In genomic region chr2:223896751-223897320, GRCh38 we compare ENCODE assay signal across 9 cellular contexts. TPM values are rescaled to one million over a fixed set of nuclear protein-coding genes. Genes with fewer than 3 reads are reported as not detected.
A peak's percentile ranks its signal among the peaks of the same experiment; 100 is the strongest.
DNase-seq lines count a peak whose midpoint lies in the region; ATAC-seq and TF ChIP-seq lines count a peak whose summit lies in the region.
"Had no signal": no experiment of that assay in that cellular context is flagged by ENCODE, and none has a peak within 500 bp of the region (broad histone marks: within the 10 kb centered on the region; RNA-seq: fewer than 3 reads in every experiment).

No MANE protein-coding gene starts in this region.

- H3K27ac Mint-ChIP-seq in activated CD4-positive, alpha-beta T cell treated with anti-CD3 and anti-CD28 coated beads, Interleukin-2, amount 10 ng/mL, durations not matched to agents 7 days and 5 days: peak overlapping the region; percentile 54
- no peak overlapping the region for H3K27ac Mint-ChIP-seq in T-helper 17 cell

- no peak overlapping the region for H3K4me2 ChIP-seq in osteoblast (ENCODE audit: insufficient read depth, low read length)

- peaks cover 64% of the 10 kb centered on the region for H3K36me3 ChIP-seq in osteoblast (ENCODE audit: insufficient read depth, low read length)

- TF ChIP-seq CTCF in osteoblast (IDR thresholded peaks at IDR 0.05; ENCODE audit: extremely low read depth, low read depth, low read length): no peak

- no peaks in the 10 kb centered on the region for H3K9me3 Mint-ChIP-seq in activated CD4-positive, alpha-beta T cell treated with anti-CD3 and anti-CD28 coated beads, Interleukin-2, amount 10 ng/mL, durations not matched to agents 7 days and 5 days
- H3K9me3 Mint-ChIP-seq: naive thymus-derived CD8-positive, alpha-beta T cell had no signal

- peak; percentile 60 for ATAC-seq in HG02973 (IDR thresholded peaks at IDR 0.05; ENCODE audit: unreplicated experiment)
- ATAC-seq in T-helper 17 cell: peak; percentile 49
- ATAC-seq: naive thymus-derived CD8-positive, alpha-beta T cell had no signal

- H3K27me3 ChIP-seq in osteoblast (ENCODE audit: insufficient read depth, low read length): no peaks in the 10 kb centered on the region

- H2AFZ ChIP-seq in osteoblast (ENCODE audit: low read length): no peak overlapping the region

- peak; percentile 8 for DNase-seq in activated CD4-positive, alpha-beta T cell treated with anti-CD3 and anti-CD28 coated beads, Interleukin-2, amount 10 ng/mL, durations not matched to agents 7 days and 5 days
- no peak for DNase-seq in activated CD4-positive, alpha-beta T cell treated with anti-CD3 and anti-CD28 coated beads for 1 hour
- DNase-seq in T-helper 17 cell (no peak), osteoblast (ENCODE audit: insufficient read length, low spot score, missing footprints) (peak; percentile 47), anterior cingulate cortex (lab: John Stamatoyannopoulos, UW) (no peak), substantia nigra (lab: John Stamatoyannopoulos, UW) (no peak), NCI-H774 (lab: John Stamatoyannopoulos, UW) (no peak)

- no peaks in the 10 kb centered on the region for H3K9me3 ChIP-seq in T-helper 17 cell (ENCODE audit: control insufficient read depth, low read length, poor library complexity, severe bottlenecking)
- no peaks in the 10 kb centered on the region for H3K9me3 ChIP-seq in osteoblast (ENCODE audit: low read depth, low read length)

- H3K27me3 Mint-ChIP-seq in activated CD4-positive, alpha-beta T cell treated with anti-CD3 and anti-CD28 coated beads, Interleukin-2, amount 10 ng/mL, durations not matched to agents 7 days and 5 days: no peaks in the 10 kb centered on the region
- no peaks in the 10 kb centered on the region for H3K27me3 Mint-ChIP-seq in T-helper 17 cell
- H3K27me3 Mint-ChIP-seq: naive thymus-derived CD8-positive, alpha-beta T cell had no signal

- peaks cover 25% of the 10 kb centered on the region for H3K4me1 Mint-ChIP-seq in activated CD4-positive, alpha-beta T cell treated with anti-CD3 and anti-CD28 coated beads, Interleukin-2, amount 10 ng/mL, durations not matched to agents 7 days and 5 days
- peaks cover 7% of the 10 kb centered on the region for H3K4me1 Mint-ChIP-seq in T-helper 17 cell

- H3K4me3 ChIP-seq in osteoblast (ENCODE audit: insufficient read depth, low read length): no peak overlapping the region

- H3K4me3 Mint-ChIP-seq in activated CD4-positive, alpha-beta T cell treated with anti-CD3 and anti-CD28 coated beads, Interleukin-2, amount 10 ng/mL, durations not matched to agents 7 days and 5 days: no peak overlapping the region
- H3K4me3 Mint-ChIP-seq in T-helper 17 cell: peak overlapping the region; percentile 45

- peaks cover 21% of the 10 kb centered on the region for H3K79me2 ChIP-seq in osteoblast (ENCODE audit: insufficient read depth, low read length)

- peaks cover 73% of the 10 kb centered on the region for H3K36me3 Mint-ChIP-seq in activated CD4-positive, alpha-beta T cell treated with anti-CD3 and anti-CD28 coated beads, Interleukin-2, amount 10 ng/mL, durations not matched to agents 7 days and 5 days (ENCODE audit: low read depth)
- peaks cover 8% of the 10 kb centered on the region for H3K36me3 Mint-ChIP-seq in T-helper 17 cell (ENCODE audit: low read depth)

- POLR2A ChIA-PET in activated CD4-positive, alpha-beta T cell treated with anti-CD3 and anti-CD28 coated beads, Interleukin-2, amount 10 ng/mL, durations not matched to agents 7 days and 5 days (lab: Charles Lee): no interaction called here

- CTCF ChIA-PET in activated CD4-positive, alpha-beta T cell treated with anti-CD3 and anti-CD28 coated beads, Interleukin-2, amount 10 ng/mL, durations not matched to agents 7 days and 5 days (lab: Charles Lee): interaction anchor here (1.4 to 2.1 kb wide), 3 partner anchors 12 to 136 kb away, joined by 3 to 8 read pairs (median 3); no protein-coding TSS in a partner anchor

- no peaks in the 10 kb centered on the region for H4K20me1 ChIP-seq in osteoblast (ENCODE audit: insufficient read depth, low read length)

- H3K4me1 ChIP-seq in osteoblast (ENCODE audit: insufficient read depth, low read length): peaks cover 6% of the 10 kb centered on the region

- H3K27ac ChIP-seq in osteoblast (ENCODE audit: low read depth, low read length) (peak overlapping the region; percentile 56), substantia nigra (ENCODE audit: low read depth, low read length, poor library complexity, severe bottlenecking) (no peak overlapping the region)

RNA-seq across cellular contexts. Expression of gene WDFY1, which starts 48.3 kb away (rescaled TPM):
- 10 to 100 TPM; 79.2 to 82.5 TPM for total RNA-seq in activated CD4-positive, alpha-beta T cell treated with anti-CD3 and anti-CD28 coated beads, Interleukin-2, amount 10 ng/mL, durations not matched to agents 7 days and 5 days
- total RNA-seq in T-helper 17 cell (10 to 100 TPM; 36.9 to 44.8 TPM), osteoblast (74.6 and 83.4 TPM in 2 replicates)

RNA-seq across cellular contexts. Expression of gene AP1S3, which starts 59.5 kb away (rescaled TPM):
- total RNA-seq in activated CD4-positive, alpha-beta T cell treated with anti-CD3 and anti-CD28 coated beads, Interleukin-2, amount 10 ng/mL, durations not matched to agents 7 days and 5 days: 1 to 10 TPM; 6.5 to 7.5 TPM
- total RNA-seq in T-helper 17 cell (1 to 10 TPM; 1.6 to 2.9 TPM), osteoblast (2.2 and 2.7 TPM in 2 replicates)

Comparison
In these comparisons a context has a peak if more than half of its experiments do, and no peak if none do; other contexts are left out.
1. DNase-seq: peak in activated CD4-positive, alpha-beta T cell treated with anti-CD3 and anti-CD28 coated beads, Interleukin-2, amount 10 ng/mL, durations not matched to agents 7 days and 5 days (single experiment) and osteoblast (single experiment); none in activated CD4-positive, alpha-beta T cell treated with anti-CD3 and anti-CD28 coated beads for 1 hour (single experiment), T-helper 17 cell (0 of 3), anterior cingulate cortex (0 of 58), substantia nigra (0 of 49) and NCI-H774 (single experiment).